In genomic region chr21:46017148-46017547, GRCh38 we compare ENCODE assay signal across 1 cellular context.
TF ChIP-seq lines count a peak whose summit lies in the region.

No MANE protein-coding gene starts in this region.

TF ChIP-seq in HEK293, 187 proteins besides CTCF, POLR2A, EP300 and RAD21 (continued from another document):
- TF ChIP-seq ZNF629 (tag by site-specific recombination; IDR thresholded peaks at IDR 0.05) (peak; percentile 33; the same call in 1 of the 2 replicates), ZNF132 (tag by site-specific recombination; IDR thresholded peaks at IDR 0.05; ENCODE audit: borderline replicate concordance) (no peak), KLF10 (tag by site-specific recombination; IDR thresholded peaks at IDR 0.05) (no peak), TRIM28 (IDR thresholded peaks at IDR 0.05; ENCODE audit: borderline replicate concordance, low read length) (no peak), GLIS1 (tag by site-specific recombination; IDR thresholded peaks at IDR 0.05) (peak; percentile 29; the same call in 1 of the 2 replicates), ZNF354C (tag by site-specific recombination; IDR thresholded peaks at IDR 0.05; ENCODE audit: borderline replicate concordance, low read depth) (no peak), ZXDB (tag by site-specific recombination; IDR thresholded peaks at IDR 0.05) (no peak), ZBTB21 (tag by site-specific recombination; IDR thresholded peaks at IDR 0.05) (0 out of 2 replicates have a peak, but pooled peaks have one; percentile 58), ZNF394 (tag by site-specific recombination; IDR thresholded peaks at IDR 0.05; ENCODE audit: borderline replicate concordance) (no peak), ZNF585B (tag by site-specific recombination; IDR thresholded peaks at IDR 0.05) (no peak), PRDM4 (tag by site-specific recombination; IDR thresholded peaks at IDR 0.05) (no peak)
- TF ChIP-seq, protein P1, sequence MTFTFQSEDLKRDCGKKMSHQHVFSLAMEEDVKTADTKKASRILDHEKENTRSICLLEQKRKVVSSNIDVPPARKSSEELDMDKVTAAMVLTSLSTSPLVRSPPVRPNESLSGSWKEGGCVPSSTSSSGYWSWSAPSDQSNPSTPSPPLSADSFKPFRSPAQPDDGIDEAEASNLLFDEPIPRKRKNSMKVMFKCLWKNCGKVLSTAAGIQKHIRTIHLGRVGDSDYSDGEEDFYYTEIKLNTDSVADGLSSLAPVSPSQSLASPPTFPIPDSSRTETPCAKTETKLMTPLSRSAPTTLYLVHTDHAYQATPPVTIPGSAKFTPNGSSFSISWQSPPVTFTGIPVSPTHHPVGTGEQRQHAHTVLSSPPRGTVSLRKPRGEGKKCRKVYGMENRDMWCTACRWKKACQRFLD (tag by site-specific recombination; IDR thresholded peaks at IDR 0.05) = no peak
